In genomic region chr3:32794487-32795308, GRCh38 we compare ENCODE assay signal across 1 cellular context.
TF ChIP-seq lines count a peak whose summit lies in the region.

No MANE protein-coding gene starts in this region.

TF ChIP-seq in K562, 482 proteins besides CTCF, POLR2A, EP300 and RAD21:
- TF ChIP-seq ZEB2 (IDR thresholded peaks at IDR 0.05) (no peak), SPI1 (IDR thresholded peaks at IDR 0.05; ENCODE audit: borderline replicate concordance, low read depth, low read length) (peak; percentile 27; the same call in 1 of the 2 replicates), KLF13 (tag; IDR thresholded peaks at IDR 0.05; ENCODE audit: borderline replicate concordance, low read depth) (no peak)
